Comparison of ENCODE assay signal across 18 cellular contexts in genomic region chr9:8579661-8580060, GRCh38.
DNase-seq lines count a peak whose midpoint lies in the region; ATAC-seq, FAIRE-seq and TF ChIP-seq lines count a peak whose summit lies in the region.
"Had no signal": no experiment of that assay in that cellular context is flagged by ENCODE, and none has a peak within 500 bp of the region (broad histone marks: within the 10 kb centered on the region; RNA-seq: fewer than 3 reads in every experiment).

No MANE protein-coding gene starts in this region.

- no peaks in the 10 kb centered on the region for H3K27me3 ChIP-seq in RWPE2 (ENCODE audit: insufficient read depth, poor library complexity, severe bottlenecking)

- H3K4me1 ChIP-seq in RWPE2 (ENCODE audit: insufficient read depth, poor library complexity, severe bottlenecking) (peaks cover 3% of the 10 kb centered on the region), mucosa of descending colon (ENCODE audit: low read depth) (no peaks in the 10 kb centered on the region)

- H3K4me3 ChIP-seq in RWPE2 (ENCODE audit: severe bottlenecking) (no peak overlapping the region), fibroblast of mammary gland (ENCODE audit: control insufficient read depth, low read depth, low read length) (no peak overlapping the region), mucosa of descending colon (no peak overlapping the region)

- H3K36me3 ChIP-seq in RWPE2 (ENCODE audit: low read depth), result no peaks in the 10 kb centered on the region
- no peaks in the 10 kb centered on the region for H3K36me3 ChIP-seq in mucosa of descending colon (ENCODE audit: low read depth)

- H3K4me3 Mint-ChIP-seq in stimulated activated naive CD8-positive, alpha-beta T cell treated with anti-CD3 and anti-CD28 coated beads, Interleukin-15, amount 100 ng/mL, for 72 hours, result no peak overlapping the region
- H3K4me3 Mint-ChIP-seq: IgD-negative memory B cell had no signal

- H3K27ac Mint-ChIP-seq in stimulated activated naive CD8-positive, alpha-beta T cell treated with anti-CD3 and anti-CD28 coated beads, Interleukin-15, amount 100 ng/mL, for 72 hours, result no peak overlapping the region

- H3K27ac ChIP-seq in RWPE2 (ENCODE audit: poor library complexity, severe bottlenecking) (no peak overlapping the region), caudate nucleus (ENCODE audit: low read depth, low read length) (no peak overlapping the region)

- intact Hi-C loops in mucosa of descending colon (cut with DNase I, micrococcal nuclease), result no loop called here

- H3K4me1 Mint-ChIP-seq in stimulated activated naive CD8-positive, alpha-beta T cell treated with anti-CD3 and anti-CD28 coated beads, Interleukin-15, amount 100 ng/mL, for 72 hours, result no peaks in the 10 kb centered on the region

- ATAC-seq in RWPE2 (ENCODE audit: low read depth) (peak; percentile 77), mucosa of descending colon (peak; percentile 43)
- ATAC-seq in stimulated activated naive CD8-positive, alpha-beta T cell treated with anti-CD3 and anti-CD28 coated beads, Interleukin-15, amount 100 ng/mL, for 72 hours, result no peak

- TF ChIP-seq CTCF in RWPE2 (IDR thresholded peaks at IDR 0.05; ENCODE audit: poor library complexity, severe bottlenecking) (no peak), fibroblast of mammary gland (conservative IDR thresholded peaks at IDR 0.05; ENCODE audit: control insufficient read depth, insufficient read depth, low read depth, low read length) (no peak), mucosa of descending colon (IDR thresholded peaks at IDR 0.05) (no peak)

- TF ChIP-seq POLR2A in H54 (IDR thresholded peaks at IDR 0.05; ENCODE audit: low read depth, low read length), result no peak

- H3K27me3 Mint-ChIP-seq in stimulated activated naive CD8-positive, alpha-beta T cell treated with anti-CD3 and anti-CD28 coated beads, Interleukin-15, amount 100 ng/mL, for 72 hours, result no peaks in the 10 kb centered on the region
- H3K27me3 Mint-ChIP-seq: IgD-negative memory B cell had no signal

- no peaks in the 10 kb centered on the region for H3K9me3 ChIP-seq in RWPE2 (ENCODE audit: severe bottlenecking)
- no peaks in the 10 kb centered on the region for H3K9me3 ChIP-seq in mucosa of descending colon

- no peaks in the 10 kb centered on the region for H3K9me3 Mint-ChIP-seq in stimulated activated naive CD8-positive, alpha-beta T cell treated with anti-CD3 and anti-CD28 coated beads, Interleukin-15, amount 100 ng/mL, for 72 hours

- DNase-seq in H54 (ENCODE audit: insufficient read length, low spot score) (no peak), RWPE2 (ENCODE audit: low spot score) (no peak), fibroblast of mammary gland (ENCODE audit: low read depth) (peak; percentile 19), mucosa of descending colon (no peak), germinal center (ENCODE audit: low spot score) (no peak), caudate nucleus (lab: John Stamatoyannopoulos, UW) (no peak), DMS53 treated with DMSO at 0.1 percent for 48 hours (lab: John Stamatoyannopoulos, UW; ENCODE audit: unreplicated experiment) (no peak)
- no peak for DNase-seq in stimulated activated naive CD8-positive, alpha-beta T cell treated with anti-CD3 and anti-CD28 coated beads, Interleukin-15, amount 100 ng/mL, for 72 hours
- DNase-seq: C1 segment of cervical spinal cord, H7, Kasumi-1, NCI-H1105, NCI-H1694, NCI-H226, NCI-H774 had no signal

- peak; percentile 6 for FAIRE-seq in H54 (lab: Jason Lieb, UNC)
- FAIRE-seq: GM19239, HTR-8/SVneo had no signal
